In the genomic region with DNA sequence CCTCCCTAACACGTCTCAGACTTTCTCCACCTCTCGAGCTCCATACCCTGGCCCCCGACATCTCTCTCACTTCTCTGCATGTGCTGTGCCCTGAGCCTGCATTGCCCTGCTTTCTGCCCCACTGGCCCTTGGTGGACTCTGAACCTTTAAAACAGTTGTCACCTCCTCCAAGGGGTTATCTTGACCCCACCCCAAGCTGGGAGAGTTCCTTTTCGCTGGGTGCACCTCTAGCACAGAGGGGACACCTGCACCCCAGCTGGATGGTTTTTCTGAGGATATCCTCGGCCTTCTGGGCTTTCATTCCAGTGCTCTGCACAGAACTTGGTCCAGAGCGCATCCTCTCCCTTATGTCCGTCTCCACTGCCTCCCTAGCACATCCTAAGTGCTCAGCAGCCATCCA, we compare ENCODE assay signal across 21 cellular contexts. TPM values are rescaled to one million over a fixed set of nuclear protein-coding genes. Genes with fewer than 3 reads are reported as not detected.
"Had no signal": no experiment of that assay in that cellular context is flagged by ENCODE, and none has a peak within 500 bp of the region (broad histone marks: within the 10 kb centered on the region; RNA-seq: fewer than 3 reads in every experiment).

No MANE protein-coding gene starts in this region.

- H3K4me2 ChIP-seq: SK-N-SH had no signal

- DNase-seq: KBM-7, NCI-H1048, NCI-H1105, NCI-H1417, NCI-H1436 treated with DMSO at 0.1 percent for 48 hours, NCI-H1694, NCI-H187 treated with DMSO at 0.1 percent for 48 hours, NCI-H2029 treated with DMSO at 0.1 percent for 48 hours, NCI-H226, NCI-H446, NCI-H510A, NCI-H524 treated with DMSO at 0.1 percent for 48 hours, NCI-H69, NCI-H774, RPMI8226, SHP77, SK-N-SH had no signal

- H3K27ac ChIP-seq: HL-60 had no signal

- H3K9ac ChIP-seq: SK-N-SH had no signal

- H3K9me3 ChIP-seq: SK-N-SH had no signal

RNA-seq across cellular contexts. Expression of a gene that starts 4.2 kb away (rescaled TPM):
- total RNA-seq: LHCN-M2, MCF 10A, SK-MEL-5 had no signal
- polyA plus RNA-seq: SK-N-SH had no signal
